ENCODE assay signal across 9 cellular contexts in the genomic region with DNA sequence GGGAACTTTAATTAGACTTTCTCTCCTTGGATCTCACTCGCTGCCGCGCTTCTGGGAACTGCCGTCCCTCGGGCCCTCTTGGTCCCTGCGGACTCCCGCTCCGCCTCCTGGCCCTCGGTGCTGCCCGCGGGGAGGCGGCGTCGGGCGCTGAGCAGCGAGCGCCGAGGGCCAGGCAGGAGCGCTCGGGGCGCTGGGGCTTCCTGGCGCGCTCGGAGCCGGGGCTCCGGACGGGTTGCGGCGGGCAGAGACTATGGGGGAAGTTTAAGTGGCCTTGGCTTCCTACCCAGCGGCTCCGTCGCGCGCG. TPM values are rescaled to one million over a fixed set of nuclear protein-coding genes. Genes with fewer than 3 reads are reported as not detected.
DNase-seq lines count a peak whose midpoint lies in the region; ATAC-seq and TF ChIP-seq lines count a peak whose summit lies in the region.
"Had no signal": no experiment of that assay in that cellular context is flagged by ENCODE, and none has a peak within 500 bp of the region (broad histone marks: within the 10 kb centered on the region; RNA-seq: fewer than 3 reads in every experiment).

No MANE protein-coding gene starts in this region.

- no peaks in the 10 kb centered on the region for H3K36me3 ChIP-seq in NT2/D1 (ENCODE audit: insufficient read depth, insufficient read length, low read length)
- H3K36me3 ChIP-seq in right atrium auricular region: no peaks in the 10 kb centered on the region
- no peaks in the 10 kb centered on the region for H3K36me3 ChIP-seq in Peyer's patch

- no peak for TF ChIP-seq POLR2A in Peyer's patch (IDR thresholded peaks at IDR 0.05)

- H3K4me3 Mint-ChIP-seq in progenitor cell of endocrine pancreas (ENCODE audit: low read depth): peak overlapping the region; percentile 64
- no peak overlapping the region for H3K4me3 Mint-ChIP-seq in activated T-helper 1 cell treated with anti-CD3 and anti-CD28 coated beads, Interleukin-12 subunit alpha, Interleukin-12 subunit beta, Interleukin-2, Interleukin-4 antibody, amounts not matched to agents 30 ng/mL and 10 ng/mL and 1 ng/mL, durations not matched to agents 14 hours and 24 hours and 36 hours

- H3K4me3 ChIP-seq in NT2/D1 (ENCODE audit: insufficient read length, low read depth) (peak overlapping the region; percentile 53), right atrium auricular region (peak overlapping the region; percentile 21 to 56), Peyer's patch (peak overlapping the region in 2 of 4 donors; percentile 47 to 49)

- H3K9me3 Mint-ChIP-seq in progenitor cell of endocrine pancreas (ENCODE audit: low read depth): no peaks in the 10 kb centered on the region
- H3K9me3 Mint-ChIP-seq in activated T-helper 1 cell treated with anti-CD3 and anti-CD28 coated beads, Interleukin-12 subunit alpha, Interleukin-12 subunit beta, Interleukin-2, Interleukin-4 antibody, amounts not matched to agents 30 ng/mL and 10 ng/mL and 1 ng/mL, durations not matched to agents 14 hours and 24 hours and 36 hours: no peaks in the 10 kb centered on the region
- H3K9me3 Mint-ChIP-seq: activated naive CD4-positive, alpha-beta T cell treated with anti-CD3 and anti-CD28 coated beads, Interleukin-2, amount 50 U/mL, for 72 hours had no signal

- intact Hi-C loops in activated T-helper 1 cell treated with anti-CD3 and anti-CD28 coated beads, Interleukin-12 subunit alpha, Interleukin-12 subunit beta, Interleukin-2, Interleukin-4 antibody, amounts not matched to agents 30 ng/mL and 10 ng/mL and 1 ng/mL, durations not matched to agents 14 hours and 24 hours and 36 hours (cut with micrococcal nuclease): no loop called here

- peaks cover 66% of the 10 kb centered on the region for H3K27me3 ChIP-seq in NT2/D1 (ENCODE audit: insufficient read depth, insufficient read length)
- peaks cover 9 to 19% of the 10 kb centered on the region in 2 donors for H3K27me3 ChIP-seq in right atrium auricular region
- H3K27me3 ChIP-seq in Peyer's patch: peaks cover 0 to 20% of the 10 kb centered on the region in 2 donors

- peaks cover 3% of the 10 kb centered on the region for H3K4me1 Mint-ChIP-seq in progenitor cell of endocrine pancreas (ENCODE audit: low read depth)
- no peaks in the 10 kb centered on the region for H3K4me1 Mint-ChIP-seq in activated T-helper 1 cell treated with anti-CD3 and anti-CD28 coated beads, Interleukin-12 subunit alpha, Interleukin-12 subunit beta, Interleukin-2, Interleukin-4 antibody, amounts not matched to agents 30 ng/mL and 10 ng/mL and 1 ng/mL, durations not matched to agents 14 hours and 24 hours and 36 hours (ENCODE audit: low read depth)

- no peak overlapping the region for H3K27ac Mint-ChIP-seq in progenitor cell of endocrine pancreas
- no peak overlapping the region for H3K27ac Mint-ChIP-seq in activated T-helper 1 cell treated with anti-CD3 and anti-CD28 coated beads, Interleukin-12 subunit alpha, Interleukin-12 subunit beta, Interleukin-2, Interleukin-4 antibody, amounts not matched to agents 30 ng/mL and 10 ng/mL and 1 ng/mL, durations not matched to agents 14 hours and 24 hours and 36 hours
- H3K27ac Mint-ChIP-seq: activated naive CD4-positive, alpha-beta T cell treated with anti-CD3 and anti-CD28 coated beads, Interleukin-2, amount 50 U/mL, for 72 hours had no signal

- TF ChIP-seq CTCF in right atrium auricular region (IDR thresholded peaks at IDR 0.05): no peak
- no peak for TF ChIP-seq CTCF in progenitor cell of endocrine pancreas (IDR thresholded peaks at IDR 0.05; ENCODE audit: unreplicated experiment)
- TF ChIP-seq CTCF in Peyer's patch (IDR thresholded peaks at IDR 0.05): no peak

- H3K27me3 Mint-ChIP-seq in progenitor cell of endocrine pancreas: peaks cover 75% of the 10 kb centered on the region
- peaks cover 35% of the 10 kb centered on the region for H3K27me3 Mint-ChIP-seq in activated T-helper 1 cell treated with anti-CD3 and anti-CD28 coated beads, Interleukin-12 subunit alpha, Interleukin-12 subunit beta, Interleukin-2, Interleukin-4 antibody, amounts not matched to agents 30 ng/mL and 10 ng/mL and 1 ng/mL, durations not matched to agents 14 hours and 24 hours and 36 hours (ENCODE audit: insufficient read depth)

- H3K9ac ChIP-seq in NT2/D1 (ENCODE audit: insufficient read length, low read depth): peak overlapping the region; percentile 79

- H3K27ac ChIP-seq in right atrium auricular region (no peak overlapping the region), Peyer's patch (no peak overlapping the region)

- H3K4me1 ChIP-seq in NT2/D1 (ENCODE audit: insufficient read depth, insufficient read length) (peaks cover 3% of the 10 kb centered on the region), right atrium auricular region (peaks cover 0 to 17% of the 10 kb centered on the region in 2 donors), Peyer's patch (peaks cover 0 to 14% (median 3%) of the 10 kb centered on the region in 4 donors)

- no peak for ATAC-seq in GM19467 (IDR thresholded peaks at IDR 0.05; ENCODE audit: unreplicated experiment)

- H3K9me3 ChIP-seq in NT2/D1 (ENCODE audit: insufficient read depth, low read length) (no peaks in the 10 kb centered on the region), right atrium auricular region (no peaks in the 10 kb centered on the region), Peyer's patch (peaks cover 0 to 3% (median 0%) of the 10 kb centered on the region in 4 donors)

- DNase-seq in EH (ENCODE audit: low read depth) (peak; percentile 3), NT2/D1 (ENCODE audit: low read depth, low spot score) (no peak), right atrium auricular region (ENCODE audit: low spot score) (no peak), progenitor cell of endocrine pancreas (ENCODE audit: low spot score, unreplicated experiment) (no peak), midbrain (lab: John Stamatoyannopoulos, UW) (no peak), Peyer's patch (no peak)
- DNase-seq in activated T-helper 1 cell treated with anti-CD3 and anti-CD28 coated beads, Interleukin-12 subunit alpha, Interleukin-12 subunit beta, Interleukin-2, Interleukin-4 antibody, amounts not matched to agents 30 ng/mL and 10 ng/mL and 1 ng/mL, durations not matched to agents 14 hours and 24 hours and 36 hours (ENCODE audit: low spot score): no peak

- H3K36me3 Mint-ChIP-seq in progenitor cell of endocrine pancreas (ENCODE audit: insufficient read depth): no peaks in the 10 kb centered on the region
- no peaks in the 10 kb centered on the region for H3K36me3 Mint-ChIP-seq in activated T-helper 1 cell treated with anti-CD3 and anti-CD28 coated beads, Interleukin-12 subunit alpha, Interleukin-12 subunit beta, Interleukin-2, Interleukin-4 antibody, amounts not matched to agents 30 ng/mL and 10 ng/mL and 1 ng/mL, durations not matched to agents 14 hours and 24 hours and 36 hours (ENCODE audit: low read depth)
- H3K36me3 Mint-ChIP-seq: activated naive CD4-positive, alpha-beta T cell treated with anti-CD3 and anti-CD28 coated beads, Interleukin-2, amount 50 U/mL, for 72 hours had no signal

RNA-seq across cellular contexts. Expression of gene CHST8, which starts 0.7 kb away (rescaled TPM):
- under 1 TPM in 1 of 2 donors, not detected in 1; 0.43 TPM for total RNA-seq in right atrium auricular region
- 3.0 and 3.4 TPM in 2 replicates for total RNA-seq in progenitor cell of endocrine pancreas
- total RNA-seq in Peyer's patch: 1 to 10 TPM in 1 of 4 donors, under 1 TPM in 1, not detected in 2; 0.54 to 1.8 TPM
- not detected in 2 replicates for total RNA-seq in activated T-helper 1 cell treated with anti-CD3 and anti-CD28 coated beads, Interleukin-12 subunit alpha, Interleukin-12 subunit beta, Interleukin-2, Interleukin-4 antibody, amounts not matched to agents 30 ng/mL and 10 ng/mL and 1 ng/mL, durations not matched to agents 14 hours and 24 hours and 36 hours
- total RNA-seq: activated naive CD4-positive, alpha-beta T cell treated with anti-CD3 and anti-CD28 coated beads, Interleukin-2, amount 50 U/mL, for 72 hours had no signal
